ENCODE assay signal across 11 cellular contexts in genomic region chr12:51177897-51178296, GRCh38.
"Had no signal": no experiment of that assay in that cellular context is flagged by ENCODE, and none has a peak within 500 bp of the region (broad histone marks: within the 10 kb centered on the region; RNA-seq: fewer than 3 reads in every experiment).

No MANE protein-coding gene starts in this region.

- H3K9ac ChIP-seq: GM23248 had no signal

- DNase-seq: GM23248, GOT3, H7, H9, HCEC 1CT, HFFc6 had no signal

- H3K4me1 ChIP-seq: HAP-1 had no signal

- H3K36me3 ChIP-seq: HAP-1 had no signal

- H3K4me3 ChIP-seq: GM23248, GM23338, HAP-1 had no signal

- H2AFZ ChIP-seq: GM23248, GM23338 had no signal

- ATAC-seq: GM23338, HCT116 had no signal

- H3K9me3 ChIP-seq: HAP-1 had no signal

- FAIRE-seq: H1, H54 had no signal

- H3K4me2 ChIP-seq: GM23338 had no signal

- H3K27ac ChIP-seq: GM23248 had no signal
